Comparison of ENCODE assay signal across 11 cellular contexts in the genomic region with DNA sequence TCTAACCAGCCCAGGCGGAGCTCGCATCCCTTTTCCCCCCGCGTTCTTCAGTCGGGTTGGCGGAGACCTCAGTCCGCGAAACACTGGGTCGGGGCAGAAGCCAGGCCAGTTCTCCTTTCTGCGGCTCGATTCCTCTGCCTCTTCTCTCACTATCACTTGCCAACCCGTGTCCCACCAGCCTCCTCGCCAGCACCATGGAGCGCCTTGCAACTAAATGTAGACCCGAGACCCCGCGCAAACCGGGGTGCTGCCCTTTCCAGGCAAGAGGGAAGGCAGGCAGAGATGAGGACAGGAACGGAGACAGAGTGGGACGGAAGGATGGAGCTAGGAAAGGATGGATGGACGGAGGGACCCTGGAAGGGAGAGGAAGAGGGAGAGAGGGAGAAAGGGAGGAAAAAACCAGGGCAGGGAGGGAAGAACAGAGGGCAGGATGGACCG. TPM values are rescaled to one million over a fixed set of nuclear protein-coding genes. Genes with fewer than 3 reads are reported as not detected.
A peak's percentile ranks its signal among the peaks of the same experiment; 100 is the strongest.
DNase-seq lines count a peak whose midpoint lies in the region; ATAC-seq and TF ChIP-seq lines count a peak whose summit lies in the region.
"Not testable (repeated sequence)": the region's sequence is repeated elsewhere in the genome, so short reads cannot be mapped to it uniquely, and the experiment has no call there.
"Had no signal": no experiment of that assay in that cellular context is flagged by ENCODE, and none has a peak within 500 bp of the region (broad histone marks: within the 10 kb centered on the region; RNA-seq: fewer than 3 reads in every experiment).

No MANE protein-coding gene starts in this region.

- intact Hi-C loops in esophagus squamous epithelium (cut with DNase I), result not testable (repeated sequence)

- H3K27ac Mint-ChIP-seq in GM23338, nephron: not testable (repeated sequence)

- H3K9me3 Mint-ChIP-seq in GM23338 (peaks cover 60% of the 10 kb centered on the region), nephron (peaks cover 24% of the 10 kb centered on the region)

- peak overlapping the region; percentile 91 for H3K4me2 ChIP-seq in GM23338
- not testable (repeated sequence) for H3K4me2 ChIP-seq in SK-N-SH

- ATAC-seq in GM23338, result peak; percentile 2; the same call in 2 of the 3 replicates

- not testable (repeated sequence) for H3K36me3 ChIP-seq in GM23338 (ENCODE audit: insufficient read depth); SK-N-SH (replicated peaks in 1 of 2; ENCODE audit: control insufficient read depth in 1 of 2, insufficient read depth in 2 of 2, low read length in 1 of 2); iPS-15b (ENCODE audit: control insufficient read depth, insufficient read depth, low read length)
- peaks cover 0 to 20% (median 0%) of the 10 kb centered on the region in 3 donors for H3K36me3 ChIP-seq in esophagus squamous epithelium

- not testable (repeated sequence) for H4K20me1 ChIP-seq in GM23338 (replicated peaks; ENCODE audit: insufficient read depth); SK-N-SH (ENCODE audit: insufficient read depth)

- not testable (repeated sequence) for H3K9me2 ChIP-seq in GM23338 (ENCODE audit: insufficient read depth); SK-N-SH

- not testable (repeated sequence) for H3F3A ChIP-seq in GM23338 (replicated peaks; ENCODE audit: low read depth); SK-N-SH (replicated peaks; ENCODE audit: insufficient read depth)

- H3K27me3 Mint-ChIP-seq in GM23338 (ENCODE audit: insufficient read depth, low read depth, poor library complexity) (peaks cover 69% of the 10 kb centered on the region), nephron (ENCODE audit: low read depth) (peaks cover 85% of the 10 kb centered on the region)

- POLR2A ChIA-PET in SK-N-SH (lab: Yijun Ruan, JAX), result not testable (repeated sequence)

- not testable (repeated sequence) for H3K9ac ChIP-seq in SK-N-SH; iPS-15b (ENCODE audit: low read depth, low read length)

- not testable (repeated sequence) for DNase-seq in AG09309 (ENCODE audit: low read depth); esophagus squamous epithelium (lab: John Stamatoyannopoulos, UW)
- DNase-seq in GM23338 (ENCODE audit: low spot score), result peak; percentile 77
- DNase-seq in SK-N-SH, result peak; percentile 44
- peak; percentile 75 for DNase-seq in astrocyte of the spinal cord (ENCODE audit: low read depth, low spot score)

- not testable (repeated sequence) for TF ChIP-seq CTCF in AG09309 (IDR thresholded peaks at IDR 0.05; ENCODE audit: control insufficient read depth, insufficient read depth, low read depth, low read length, missing control alignments); GM23338 (conservative IDR thresholded peaks at IDR 0.05; ENCODE audit: low read depth in 2 of 2); SK-N-SH (IDR thresholded peaks at IDR 0.05); astrocyte of the spinal cord (IDR thresholded peaks at IDR 0.05; ENCODE audit: low read depth, low read length); esophagus squamous epithelium (IDR thresholded peaks at IDR 0.05); nephron (IDR thresholded peaks at IDR 0.05; ENCODE audit: unreplicated experiment in 3 of 3)

- H3K27me3 ChIP-seq in GM23338 (ENCODE audit: insufficient read depth) (peaks cover 83% of the 10 kb centered on the region), esophagus squamous epithelium (peaks cover 0 to 62% (median 0%) of the 10 kb centered on the region in 4 donors), iPS-15b (ENCODE audit: control insufficient read depth, insufficient read depth, low read length) (peaks cover 87% of the 10 kb centered on the region)
- H3K27me3 ChIP-seq in SK-N-SH (ENCODE audit: insufficient read depth), result not testable (repeated sequence)

- H3K9me3 ChIP-seq in SK-N-SH; iPS-15b (ENCODE audit: control insufficient read depth, insufficient read depth, low read length): not testable (repeated sequence)
- peaks cover 0 to 33% (median 3%) of the 10 kb centered on the region in 3 donors for H3K9me3 ChIP-seq in esophagus squamous epithelium

- H3K4me3 Mint-ChIP-seq in GM23338 (peak overlapping the region; percentile 72), nephron (peak overlapping the region; percentile 80 to 84 (median 84))

- H3K79me2 ChIP-seq in GM23338 (replicated peaks; ENCODE audit: insufficient read depth); SK-N-SH (ENCODE audit: insufficient read depth): not testable (repeated sequence)

- H2AFZ ChIP-seq in GM23338, result peak overlapping the region; percentile 83; the same call in 1 of the 2 replicates
- not testable (repeated sequence) for H2AFZ ChIP-seq in SK-N-SH (ENCODE audit: low read depth)

- not testable (repeated sequence) for TF ChIP-seq EP300 in SK-N-SH (IDR thresholded peaks at IDR 0.05; ENCODE audit: borderline replicate concordance in 1 of 2, low read depth in 1 of 2, low read length in 1 of 2)

- peak overlapping the region; percentile 44 for H3K4me3 ChIP-seq in AG09309 (ENCODE audit: control insufficient read depth, low read depth, low read length)
- peak overlapping the region; percentile 67 for H3K4me3 ChIP-seq in GM23338
- H3K4me3 ChIP-seq in SK-N-SH (ENCODE audit: low read depth in 2 of 2, low read length in 1 of 2), result not testable (repeated sequence)
- peak overlapping the region; percentile 36 for H3K4me3 ChIP-seq in astrocyte of the spinal cord (ENCODE audit: low read depth, low read length)
- peak overlapping the region; percentile 40 to 64 (median 58) for H3K4me3 ChIP-seq in esophagus squamous epithelium
- peak overlapping the region; percentile 66 for H3K4me3 ChIP-seq in iPS-15b (ENCODE audit: low read depth, low read length)
- H3K4me3 ChIP-seq in skin epidermis, result peak overlapping the region in 5 of 7 experiments; percentile 19 to 59 (median 31)

- H3K4me1 ChIP-seq in GM23338 (ENCODE audit: insufficient read depth), result peaks cover 14% of the 10 kb centered on the region
- H3K4me1 ChIP-seq in SK-N-SH (ENCODE audit: control insufficient read depth in 1 of 2, insufficient read depth in 2 of 2, low read depth in 1 of 2, low read length in 1 of 2); iPS-15b (ENCODE audit: control insufficient read depth, insufficient read depth, low read length): not testable (repeated sequence)
- H3K4me1 ChIP-seq in esophagus squamous epithelium, result peaks cover 0 to 37% (median 10%) of the 10 kb centered on the region in 3 donors

- TF ChIP-seq RAD21 in SK-N-SH (IDR thresholded peaks at IDR 0.05; ENCODE audit: low read length), result not testable (repeated sequence)

- in situ Hi-C loops in astrocyte of the spinal cord (cut with HindIII; ENCODE audit: low sequenced_read_pairs), result not testable (repeated sequence)

- CTCF ChIA-PET in SK-N-SH (lab: Yijun Ruan, JAX), result not testable (repeated sequence)

- H3K4me1 Mint-ChIP-seq in GM23338 (peaks cover 23% of the 10 kb centered on the region), nephron (peaks cover 15% of the 10 kb centered on the region)

- not testable (repeated sequence) for H3K27ac ChIP-seq in GM23338 (ENCODE audit: low read depth); SK-N-SH (ENCODE audit: low read depth in 2 of 2, low read length in 1 of 2); skin epidermis
- H3K27ac ChIP-seq in esophagus squamous epithelium, result peak overlapping the region in 2 of 4 donors; percentile 62 to 74

- TF ChIP-seq POLR2A in esophagus squamous epithelium (IDR thresholded peaks at IDR 0.05), result not testable (repeated sequence)

- WGBS in SK-N-SH (ENCODE audit: low lambda C conversion rate), result 25% methylated on average over 20 of the region's 22 CpGs
- WGBS in esophagus squamous epithelium, 2 donors, result 12 to 21% methylated on average over 13 to 21 of the region's 22 CpGs

- H3K36me3 Mint-ChIP-seq in GM23338 (ENCODE audit: low read depth), result peaks cover 21% of the 10 kb centered on the region
- not testable (repeated sequence) for H3K36me3 Mint-ChIP-seq in nephron (ENCODE audit: low read depth)

TF ChIP-seq in GM23338, 12 proteins besides CTCF, POLR2A, EP300 and RAD21:
- peak; percentile 98 for TF ChIP-seq EZH2 (IDR thresholded peaks at IDR 0.05; ENCODE audit: low read depth, unreplicated experiment)

RNA-seq across cellular contexts. Expression of gene FRG2C, which starts 6.3 kb away (rescaled TPM):
- 0.10 TPM in 1 of 2 replicates, not detected in the other for total RNA-seq in GM23338 (2014; rRNA removed; shearing (Covaris generic))
- 0.23 and 0.37 TPM in 2 replicates for polyA plus RNA-seq in GM23338 (2016; fragmentation: Nextera tagmentation; extraction: Ambion mirVana)
- not detected in 2 replicates for polyA plus RNA-seq in SK-N-SH (2012; rRNA removed)
- 0.01 TPM in 1 of 2 replicates, not detected in the other for polyA plus RNA-seq in SK-N-SH (2012; cell fraction: cytosol; rRNA removed)
- polyA plus RNA-seq in SK-N-SH (2012; cell fraction: nucleus; rRNA removed), result 0.02 TPM in 2 replicates
- total RNA-seq in esophagus squamous epithelium, result not detected
- total RNA-seq: A673; activated CD8-positive, alpha-beta memory T cell treated with anti-CD3 and anti-CD28 coated beads for 36 hours; transverse colon had no signal
